Comparison of ENCODE assay signal across 2 cellular contexts in genomic region chr9:33153001-33153400, GRCh38.
TF ChIP-seq lines count a peak whose summit lies in the region.

No MANE protein-coding gene starts in this region.

TF ChIP-seq in A549, 52 proteins besides CTCF, POLR2A, EP300 and RAD21 (continued from another document):
- no peak for TF ChIP-seq PBX3 (IDR thresholded peaks at IDR 0.05)
- no peak for TF ChIP-seq SREBF2 (IDR thresholded peaks at IDR 0.05)
- no peak for TF ChIP-seq CHD2 (IDR thresholded peaks at IDR 0.05; ENCODE audit: low read length, partially characterized antibody)
- TF ChIP-seq CBX8 (IDR thresholded peaks at IDR 0.05) = no peak

TF ChIP-seq in WTC11, 78 proteins besides CTCF, POLR2A, EP300 and RAD21 (continued from another document):
- TF ChIP-seq, protein P1, sequence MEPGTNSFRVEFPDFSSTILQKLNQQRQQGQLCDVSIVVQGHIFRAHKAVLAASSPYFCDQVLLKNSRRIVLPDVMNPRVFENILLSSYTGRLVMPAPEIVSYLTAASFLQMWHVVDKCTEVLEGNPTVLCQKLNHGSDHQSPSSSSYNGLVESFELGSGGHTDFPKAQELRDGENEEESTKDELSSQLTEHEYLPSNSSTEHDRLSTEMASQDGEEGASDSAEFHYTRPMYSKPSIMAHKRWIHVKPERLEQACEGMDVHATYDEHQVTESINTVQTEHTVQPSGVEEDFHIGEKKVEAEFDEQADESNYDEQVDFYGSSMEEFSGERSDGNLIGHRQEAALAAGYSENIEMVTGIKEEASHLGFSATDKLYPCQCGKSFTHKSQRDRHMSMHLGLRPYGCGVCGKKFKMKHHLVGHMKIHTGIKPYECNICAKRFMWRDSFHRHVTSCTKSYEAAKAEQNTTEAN (CRISPR knock-in tag; IDR thresholded peaks at IDR 0.05) = no peak
- TF ChIP-seq HMGA2 (CRISPR knock-in tag; IDR thresholded peaks at IDR 0.05) = no peak
